ENCODE assay signal across 8 cellular contexts in genomic region chr19:15555759-15556633, GRCh38. TPM values are rescaled to one million over a fixed set of nuclear protein-coding genes. Genes with fewer than 3 reads are reported as not detected.
DNase-seq lines count a peak whose midpoint lies in the region; ATAC-seq and TF ChIP-seq lines count a peak whose summit lies in the region.

No MANE protein-coding gene starts in this region.

- peak overlapping the region; percentile 85 for H3K4me3 Mint-ChIP-seq in activated T-helper 17 cell treated with anti-CD3 and anti-CD28 coated beads, Interleukin-2, amount 50 U/mL, for 72 hours
- H3K4me3 Mint-ChIP-seq in nephron progenitor cell = no peak overlapping the region

- H3K9me3 ChIP-seq in RWPE2 (ENCODE audit: severe bottlenecking) = no peaks in the 10 kb centered on the region

- no peaks in the 10 kb centered on the region for H3K4me1 ChIP-seq in RWPE2 (ENCODE audit: insufficient read depth, poor library complexity, severe bottlenecking)

- TF ChIP-seq CTCF in RWPE2 (IDR thresholded peaks at IDR 0.05; ENCODE audit: poor library complexity, severe bottlenecking) (peak; percentile 88), fibroblast of the aortic adventitia (IDR thresholded peaks at IDR 0.05; ENCODE audit: insufficient read depth, low read length) (peak; percentile 82), nephron progenitor cell (IDR thresholded peaks at IDR 0.05) (peak; percentile 59)

- no peaks in the 10 kb centered on the region for H3K9me3 Mint-ChIP-seq in activated T-helper 17 cell treated with anti-CD3 and anti-CD28 coated beads, Interleukin-2, amount 50 U/mL, for 72 hours
- H3K9me3 Mint-ChIP-seq in nephron progenitor cell = peaks cover 14% of the 10 kb centered on the region

- DNase-seq in DMS 273 treated with DMSO at 0.1 percent for 48 hours (lab: John Stamatoyannopoulos, UW) = peak; percentile 76
- peak; percentile 88 for DNase-seq in LoVo (ENCODE audit: low spot score)
- peak; percentile 86 for DNase-seq in RWPE2 (ENCODE audit: low spot score)
- DNase-seq in fibroblast of the aortic adventitia (ENCODE audit: low read depth) = peak; percentile 91
- DNase-seq in nephron progenitor cell = peak; percentile 89
- DNase-seq in stimulated activated naive CD4-positive, alpha-beta T cell treated with Interleukin-2 at 50 U/mL for 16 hours (lab: John Stamatoyannopoulos, UW) = peak; percentile 96

- H3K27me3 ChIP-seq in RWPE2 (ENCODE audit: insufficient read depth, poor library complexity, severe bottlenecking) = no peaks in the 10 kb centered on the region

- H3K4me1 Mint-ChIP-seq in activated T-helper 17 cell treated with anti-CD3 and anti-CD28 coated beads, Interleukin-2, amount 50 U/mL, for 72 hours = peaks cover 15% of the 10 kb centered on the region
- H3K4me1 Mint-ChIP-seq in nephron progenitor cell = no peaks in the 10 kb centered on the region

- H3K4me3 ChIP-seq in RWPE2 (ENCODE audit: severe bottlenecking) (peak overlapping the region; percentile 2), fibroblast of the aortic adventitia (ENCODE audit: low read depth, low read length) (peak overlapping the region; percentile 42)

- H3K27me3 Mint-ChIP-seq in activated T-helper 17 cell treated with anti-CD3 and anti-CD28 coated beads, Interleukin-2, amount 50 U/mL, for 72 hours = no peaks in the 10 kb centered on the region
- peaks cover 40% of the 10 kb centered on the region for H3K27me3 Mint-ChIP-seq in nephron progenitor cell (ENCODE audit: low read depth, poor library complexity)

- peak overlapping the region; percentile 83 for H3K27ac Mint-ChIP-seq in activated T-helper 17 cell treated with anti-CD3 and anti-CD28 coated beads, Interleukin-2, amount 50 U/mL, for 72 hours
- no peak overlapping the region for H3K27ac Mint-ChIP-seq in nephron progenitor cell

- H3K27ac ChIP-seq in RWPE2 (ENCODE audit: poor library complexity, severe bottlenecking) = no peak overlapping the region

- peak; percentile 73 for ATAC-seq in GM21825 (IDR thresholded peaks at IDR 0.05; ENCODE audit: unreplicated experiment)
- peak; percentile 89 for ATAC-seq in RWPE2 (ENCODE audit: low read depth)
- peak; percentile 92 for ATAC-seq in activated T-helper 17 cell treated with anti-CD3 and anti-CD28 coated beads, Interleukin-2, amount 50 U/mL, for 72 hours (replicated peaks)

- no peaks in the 10 kb centered on the region for H3K36me3 Mint-ChIP-seq in activated T-helper 17 cell treated with anti-CD3 and anti-CD28 coated beads, Interleukin-2, amount 50 U/mL, for 72 hours (ENCODE audit: low read depth)
- H3K36me3 Mint-ChIP-seq in nephron progenitor cell (ENCODE audit: low read depth) = no peaks in the 10 kb centered on the region

- no peaks in the 10 kb centered on the region for H3K36me3 ChIP-seq in RWPE2 (ENCODE audit: low read depth)

RNA-seq across cellular contexts. Expression of gene CYP4F22, which starts 47.7 kb away (rescaled TPM):
- under 1 TPM; 0.58 to 0.73 TPM for total RNA-seq in activated T-helper 17 cell treated with anti-CD3 and anti-CD28 coated beads, Interleukin-2, amount 50 U/mL, for 72 hours
- not detected in 2 replicates for total RNA-seq in fibroblast of the aortic adventitia (ENCODE audit: low replicate concordance)

RNA-seq across cellular contexts. Expression of gene CYP4F8, which starts 59.0 kb away (rescaled TPM):
- total RNA-seq in activated T-helper 17 cell treated with anti-CD3 and anti-CD28 coated beads, Interleukin-2, amount 50 U/mL, for 72 hours = not detected
- total RNA-seq in fibroblast of the aortic adventitia (ENCODE audit: low replicate concordance) = not detected in 2 replicates
